In genomic region chr17:28416703-28417311, GRCh38 we compare ENCODE assay signal across 8 cellular contexts. TPM values are rescaled to one million over a fixed set of nuclear protein-coding genes. Genes with fewer than 3 reads are reported as not detected.
A peak's percentile ranks its signal among the peaks of the same experiment; 100 is the strongest.
DNase-seq lines count a peak whose midpoint lies in the region; ATAC-seq and TF ChIP-seq lines count a peak whose summit lies in the region.

No MANE protein-coding gene starts in this region.

- no peak overlapping the region for H3K27ac ChIP-seq in CD4-positive, alpha-beta memory T cell (ENCODE audit: low read depth, low read length)
- H3K27ac ChIP-seq in epithelial cell of prostate (no peak overlapping the region), thymus (ENCODE audit: low read depth) (peak overlapping the region; percentile 37)

- POLR2A ChIA-PET in CD4-positive, alpha-beta memory T cell (lab: Charles Lee; ENCODE audit: partially characterized antibody), result interaction anchor here (0.6 to 1.7 kb wide), 4 partner anchors 17 to 81 kb away, joined by 3 to 8 read pairs (median 4); partner anchors contain the start of genes IFT20, POLDIP2 and TNFAIP1
- POLR2A ChIA-PET in HEK293T (lab: Yijun Ruan, JAX), result interaction anchor here (0.7 to 2.1 kb wide), 6 partner anchors 10 to 81 kb away, joined by 3 to 29 read pairs (median 7); partner anchors contain the start of genes IFT20, POLDIP2, SLC46A1 and TNFAIP1
- POLR2A ChIA-PET in naive thymus-derived CD8-positive, alpha-beta T cell (lab: Charles Lee), result interaction anchor here (0.7 to 1.7 kb wide), 3 partner anchors 16 to 81 kb away, joined by 3 to 6 read pairs (median 3); partner anchors contain the start of genes IFT20, SARM1 and TNFAIP1

- intact Hi-C loops in CD4-positive, alpha-beta memory T cell (cut with micrococcal nuclease), result loop anchor here (2.0 kb wide), 2 partner anchors 184 to 612 kb away; no protein-coding TSS in a partner anchor

- no peak overlapping the region for H3K4me3 Mint-ChIP-seq in CD4-positive, alpha-beta memory T cell
- no peak overlapping the region for H3K4me3 Mint-ChIP-seq in naive thymus-derived CD8-positive, alpha-beta T cell

- no peaks in the 10 kb centered on the region for H3K27me3 ChIP-seq in CD4-positive, alpha-beta memory T cell (ENCODE audit: insufficient read depth, low read length)
- H3K27me3 ChIP-seq in thymus (ENCODE audit: control insufficient read depth, insufficient read depth), result no peaks in the 10 kb centered on the region

- H3K36me3 Mint-ChIP-seq in CD4-positive, alpha-beta memory T cell, result no peaks in the 10 kb centered on the region
- no peaks in the 10 kb centered on the region for H3K36me3 Mint-ChIP-seq in naive thymus-derived CD8-positive, alpha-beta T cell

- WGBS in thymus, result 20% methylated on average over 13 of the region's 13 CpGs

- no peaks in the 10 kb centered on the region for H3K36me3 ChIP-seq in CD4-positive, alpha-beta memory T cell (ENCODE audit: insufficient read depth, low read length)
- no peaks in the 10 kb centered on the region for H3K36me3 ChIP-seq in thymus (ENCODE audit: control insufficient read depth, insufficient read depth)

- CTCF ChIA-PET in CD4-positive, alpha-beta memory T cell (lab: Charles Lee; ENCODE audit: partially characterized antibody), result interaction anchor here (0.5 to 2.9 kb wide), 24 partner anchors 9 to 611 kb away, joined by 3 to 19 read pairs (median 6); partner anchors contain the start of genes IFT20, POLDIP2, TNFAIP1 and VTN
- CTCF ChIA-PET in HEK293T (lab: Yijun Ruan, JAX), result interaction anchor here (0.5 to 3.4 kb wide), 19 partner anchors 8 to 763 kb away, joined by 3 to 45 read pairs (median 3); partner anchors contain the start of genes IFT20, MYO18A, SARM1 and SLC46A1

- no peaks in the 10 kb centered on the region for H3K9me3 Mint-ChIP-seq in CD4-positive, alpha-beta memory T cell
- no peaks in the 10 kb centered on the region for H3K9me3 Mint-ChIP-seq in naive thymus-derived CD8-positive, alpha-beta T cell

- no peaks in the 10 kb centered on the region for H3K9me3 ChIP-seq in CD4-positive, alpha-beta memory T cell (ENCODE audit: control insufficient read depth in 1 of 2, low read length in 2 of 2)
- H3K9me3 ChIP-seq in thymus (ENCODE audit: control insufficient read depth), result no peaks in the 10 kb centered on the region

- H3K4me3 ChIP-seq in CD4-positive, alpha-beta memory T cell (ENCODE audit: low read length in 2 of 2), result no peak overlapping the region
- no peak overlapping the region for H3K4me3 ChIP-seq in thymus (ENCODE audit: low read length)

- peak overlapping the region in 1 of 7 donors; percentile 62 for H3K27ac Mint-ChIP-seq in CD4-positive, alpha-beta memory T cell
- no peak overlapping the region for H3K27ac Mint-ChIP-seq in naive thymus-derived CD8-positive, alpha-beta T cell

- H3K27me3 Mint-ChIP-seq in CD4-positive, alpha-beta memory T cell, result peaks cover 5 to 19% of the 10 kb centered on the region in 2 donors
- peaks cover 0 to 10% (median 6%) of the 10 kb centered on the region in 5 donors for H3K27me3 Mint-ChIP-seq in naive thymus-derived CD8-positive, alpha-beta T cell

- peak; percentile 92 to 97 for ATAC-seq in naive thymus-derived CD8-positive, alpha-beta T cell
- no peak for ATAC-seq in GM18511 (IDR thresholded peaks at IDR 0.05; ENCODE audit: unreplicated experiment)

- peak; percentile 37 to 58 (median 45) for DNase-seq in CD4-positive, alpha-beta memory T cell
- DNase-seq in HEK293T (ENCODE audit: extremely low spot score) (peak; percentile 65), NCI-H524 (lab: John Stamatoyannopoulos, UW) (peak; percentile 39 to 87), epithelial cell of prostate (ENCODE audit: low read depth, low spot score) (peak; percentile 31)
- peak; percentile 53 to 67 for DNase-seq in activated CD4-positive, alpha-beta T cell treated with anti-CD3 and anti-CD28 coated beads, Interleukin-2, amount 50 U/mL, for 48 hours
- peak in 9 of 10 donors; percentile 26 to 71 (median 48) for DNase-seq in naive thymus-derived CD8-positive, alpha-beta T cell

- peaks cover 4 to 7% (median 5%) of the 10 kb centered on the region in 4 donors for H3K4me1 Mint-ChIP-seq in CD4-positive, alpha-beta memory T cell
- peaks cover 0 to 8% (median 5%) of the 10 kb centered on the region in 4 donors for H3K4me1 Mint-ChIP-seq in naive thymus-derived CD8-positive, alpha-beta T cell

- H3K4me1 ChIP-seq in CD4-positive, alpha-beta memory T cell (ENCODE audit: insufficient read depth, low read length), result no peaks in the 10 kb centered on the region
- no peaks in the 10 kb centered on the region for H3K4me1 ChIP-seq in thymus (ENCODE audit: control insufficient read depth, insufficient read depth, low read length)

TF ChIP-seq in HEK293T, 16 proteins besides CTCF, POLR2A, EP300 and RAD21:
- no peak for TF ChIP-seq ZNF384 (IDR thresholded peaks at IDR 0.05)
- no peak for TF ChIP-seq ARNT (IDR thresholded peaks at IDR 0.05)
- TF ChIP-seq ELF4 (IDR thresholded peaks at IDR 0.05), result no peak
- no peak for TF ChIP-seq FOXA1 (IDR thresholded peaks at IDR 0.05)
- TF ChIP-seq BHLHE40 (IDR thresholded peaks at IDR 0.05; ENCODE audit: borderline replicate concordance), result no peak
- no peak for TF ChIP-seq NFRKB (IDR thresholded peaks at IDR 0.05)
- no peak for TF ChIP-seq FOXK2 (IDR thresholded peaks at IDR 0.05)
- TF ChIP-seq LEF1 (IDR thresholded peaks at IDR 0.05; ENCODE audit: borderline replicate concordance), result no peak
- TF ChIP-seq L3MBTL2 (conservative IDR thresholded peaks at IDR 0.05), result no peak
- no peak for TF ChIP-seq SP1 (IDR thresholded peaks at IDR 0.05)
- TF ChIP-seq CTBP1 (IDR thresholded peaks at IDR 0.05; ENCODE audit: borderline replicate concordance), result no peak
- no peak for TF ChIP-seq PKNOX1 (IDR thresholded peaks at IDR 0.05)
- TF ChIP-seq HDGF (IDR thresholded peaks at IDR 0.05; ENCODE audit: borderline replicate concordance), result no peak
- no peak for TF ChIP-seq FOXM1 (IDR thresholded peaks at IDR 0.05; ENCODE audit: borderline replicate concordance)

RNA-seq across cellular contexts. Expression of gene SLC46A1, which starts 10.8 kb away (rescaled TPM):
- 1 to 10 TPM; 2.4 to 2.6 TPM for total RNA-seq in CD4-positive, alpha-beta memory T cell
- polyA plus RNA-seq in CD4-positive, alpha-beta memory T cell, result 1 to 10 TPM in 1 of 2 donors, not detected in 1; 2.3 TPM
- 1 to 10 TPM; 3.2 to 3.8 TPM for total RNA-seq in naive thymus-derived CD8-positive, alpha-beta T cell
- 1 to 10 TPM; 1.0 to 2.7 (median 1.9) TPM for polyA plus RNA-seq in naive thymus-derived CD8-positive, alpha-beta T cell
- 10.5 TPM for polyA plus RNA-seq in thymus

RNA-seq across cellular contexts. Expression of gene SARM1, which starts 45.3 kb away (rescaled TPM):
- 10 to 100 TPM; 37.6 to 40.3 TPM for total RNA-seq in CD4-positive, alpha-beta memory T cell
- polyA plus RNA-seq in CD4-positive, alpha-beta memory T cell, result 1 to 10 TPM; 7.3 to 9.7 TPM
- 10 to 100 TPM; 31.9 to 33.2 TPM for total RNA-seq in naive thymus-derived CD8-positive, alpha-beta T cell
- polyA plus RNA-seq in naive thymus-derived CD8-positive, alpha-beta T cell, result 1 to 10 TPM; 5.3 to 8.4 (median 7.0) TPM
- polyA plus RNA-seq in thymus, result 5.4 TPM

RNA-seq across cellular contexts. Expression of gene VTN, which starts 46.7 kb away (rescaled TPM):
- total RNA-seq in CD4-positive, alpha-beta memory T cell, result under 1 TPM in 1 of 2 experiments, not detected in 1; 0.28 TPM
- polyA plus RNA-seq in CD4-positive, alpha-beta memory T cell, result not detected
- under 1 TPM in 1 of 2 experiments, not detected in 1; 0.26 TPM for total RNA-seq in naive thymus-derived CD8-positive, alpha-beta T cell
- not detected for polyA plus RNA-seq in naive thymus-derived CD8-positive, alpha-beta T cell
- polyA plus RNA-seq in thymus, result 0.59 TPM

RNA-seq across cellular contexts. Expression of gene SEBOX, which starts 51.8 kb away (rescaled TPM):
- total RNA-seq in CD4-positive, alpha-beta memory T cell, result not detected
- polyA plus RNA-seq in CD4-positive, alpha-beta memory T cell, result not detected
- not detected for total RNA-seq in naive thymus-derived CD8-positive, alpha-beta T cell
- polyA plus RNA-seq in naive thymus-derived CD8-positive, alpha-beta T cell, result not detected
- not detected for polyA plus RNA-seq in thymus

RNA-seq across cellular contexts. Expression of gene SLC13A2, which starts 56.6 kb away (rescaled TPM):
- total RNA-seq in CD4-positive, alpha-beta memory T cell, result not detected
- not detected for polyA plus RNA-seq in CD4-positive, alpha-beta memory T cell
- not detected for total RNA-seq in naive thymus-derived CD8-positive, alpha-beta T cell
- not detected for polyA plus RNA-seq in naive thymus-derived CD8-positive, alpha-beta T cell
- polyA plus RNA-seq in thymus, result 0.09 TPM
